8 cellular contexts compared by ENCODE assay signal in the genomic region with DNA sequence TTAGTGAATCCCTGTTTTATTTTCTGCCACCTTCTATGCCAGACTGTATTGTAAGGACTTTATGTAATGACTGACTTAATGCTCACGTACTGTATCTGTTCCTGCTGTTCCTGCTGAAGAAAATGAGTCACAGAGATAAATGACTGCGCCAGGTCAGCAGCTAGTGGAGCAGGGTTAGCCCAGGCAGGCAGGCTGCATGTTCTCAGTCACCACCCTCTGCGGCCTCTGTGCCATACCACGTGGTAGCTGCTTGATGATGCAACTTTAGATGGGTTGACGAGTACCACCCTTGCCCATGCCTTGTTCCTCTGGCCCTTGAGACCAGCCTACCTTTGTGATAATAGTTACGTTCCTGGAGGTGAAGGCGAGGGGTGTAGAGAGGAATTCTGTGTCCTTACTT.
DNase-seq lines count a peak whose midpoint lies in the region; ATAC-seq and TF ChIP-seq lines count a peak whose summit lies in the region.
"Had no signal": no experiment of that assay in that cellular context is flagged by ENCODE, and none has a peak within 500 bp of the region (broad histone marks: within the 10 kb centered on the region; RNA-seq: fewer than 3 reads in every experiment).

No MANE protein-coding gene starts in this region.

- no peak overlapping the region for H3K4me3 ChIP-seq in cardiac muscle cell
- H3K4me3 ChIP-seq: uterus had no signal

- peak; percentile 92 for ATAC-seq in SK-N-SH treated with all-trans-retinoic acid at 6 μM for 48 hours
- ATAC-seq in HG02759 (IDR thresholded peaks at IDR 0.05; ENCODE audit: unreplicated experiment): no peak

- peaks cover 7% of the 10 kb centered on the region for H3K36me3 ChIP-seq in cardiac muscle cell
- H3K36me3 ChIP-seq: uterus had no signal

- H3K27ac ChIP-seq in cardiac muscle cell: peak overlapping the region; percentile 32
- H3K27ac ChIP-seq: uterus had no signal

- peaks cover 8% of the 10 kb centered on the region for H3K4me1 ChIP-seq in cardiac muscle cell (ENCODE audit: low read depth)
- H3K4me1 ChIP-seq: uterus had no signal

- no peaks in the 10 kb centered on the region for H3K27me3 ChIP-seq in cardiac muscle cell
- H3K27me3 ChIP-seq: uterus had no signal

- TF ChIP-seq CTCF in cardiac muscle cell (IDR thresholded peaks at IDR 0.05; ENCODE audit: low read depth, low read length): no peak

- no peaks in the 10 kb centered on the region for H3K9me3 ChIP-seq in cardiac muscle cell (ENCODE audit: low read depth)
- H3K9me3 ChIP-seq: uterus had no signal

- DNase-seq in HS-27A (ENCODE audit: low read depth) (peak; percentile 9), cardiac muscle cell (ENCODE audit: low read depth in 1 of 2, low spot score in 1 of 2) (peak in 1 of 2 donors; percentile 86), smooth muscle cell of the brain vasculature (ENCODE audit: low read depth, low spot score) (peak; percentile 23), DMS53 treated with DMSO at 0.1 percent for 48 hours (lab: John Stamatoyannopoulos, UW; ENCODE audit: unreplicated experiment) (no peak), inferior parietal cortex (ENCODE audit: extremely low spot score) (no peak)
- DNase-seq: uterus had no signal

TF ChIP-seq in SK-N-SH treated with all-trans-retinoic acid at 6 μM for 48 hours, 23 proteins besides CTCF, POLR2A, EP300 and RAD21:
- TF ChIP-seq RARB (CRISPR knock-in tag; IDR thresholded peaks at IDR 0.05): no peak
- TF ChIP-seq ARNTL (CRISPR knock-in tag; IDR thresholded peaks at IDR 0.05; ENCODE audit: borderline replicate concordance, low read depth): no peak
- no peak for TF ChIP-seq ZC3H10 (CRISPR knock-in tag; IDR thresholded peaks at IDR 0.05)
- TF ChIP-seq TOX (CRISPR knock-in tag; IDR thresholded peaks at IDR 0.05; ENCODE audit: borderline replicate concordance): no peak
- no peak for TF ChIP-seq PPARA (CRISPR knock-in tag; IDR thresholded peaks at IDR 0.05; ENCODE audit: borderline replicate concordance)
- no peak for TF ChIP-seq ZNF8 (CRISPR knock-in tag; IDR thresholded peaks at IDR 0.05)
- no peak for TF ChIP-seq ZNF70 (CRISPR knock-in tag; IDR thresholded peaks at IDR 0.05)
- TF ChIP-seq TCF4 (CRISPR knock-in tag; IDR thresholded peaks at IDR 0.05; ENCODE audit: borderline replicate concordance): no peak

Comparison
In these comparisons a context has a peak if more than half of its experiments do, and no peak if none do; other contexts are left out.
1. DNase-seq: peak in HS-27A (single experiment) and smooth muscle cell of the brain vasculature (single experiment); none in DMS53 treated with DMSO at 0.1 percent for 48 hours (single experiment) and inferior parietal cortex (single experiment).